In the genomic region with DNA sequence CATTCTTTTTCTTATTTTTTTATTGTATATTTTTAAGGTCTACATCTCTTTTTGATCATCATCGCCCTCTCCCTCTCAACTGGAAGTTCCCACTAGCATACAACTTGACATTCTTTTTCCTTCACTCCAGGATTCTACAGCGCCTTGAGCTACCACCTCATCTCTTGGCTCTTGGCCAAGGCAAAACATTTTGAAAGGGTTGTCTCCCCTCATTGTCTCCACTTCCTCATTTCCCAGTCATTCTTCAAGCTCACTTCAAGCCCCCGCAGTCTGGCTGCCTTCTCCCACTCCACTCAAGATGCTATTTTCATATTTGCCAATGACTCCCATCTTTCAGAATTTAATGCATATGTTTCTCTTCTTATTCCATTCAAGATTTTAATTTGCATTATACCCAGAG, we compare ENCODE assay signal across 17 cellular contexts.
DNase-seq lines count a peak whose midpoint lies in the region; ATAC-seq, FAIRE-seq and TF ChIP-seq lines count a peak whose summit lies in the region.
"Had no signal": no experiment of that assay in that cellular context is flagged by ENCODE, and none has a peak within 500 bp of the region (broad histone marks: within the 10 kb centered on the region; RNA-seq: fewer than 3 reads in every experiment).

No MANE protein-coding gene starts in this region.

- DNase-seq in NAMALWA (ENCODE audit: low spot score) (peak; percentile 17), OCI-M1 (lab: John Stamatoyannopoulos, UW) (peak; percentile 22), K562 (ENCODE audit: extremely low read depth in 1 of 4, low spot score in 3 of 4) (no peak), chondrocyte (ENCODE audit: low spot score) (no peak), transverse colon (no peak), activated gamma-delta T cell (lab: John Stamatoyannopoulos, UW) (no peak)
- no peak for DNase-seq in activated CD4-positive, alpha-beta memory T cell treated with anti-CD3 and anti-CD28 coated beads, Interleukin-2, amount 10 ng/mL, durations not matched to agents 7 days and 5 days
- DNase-seq: Caco-2; CD8-positive, alpha-beta memory T cell; DND-41; GF-D8; H7 had no signal

- no peaks in the 10 kb centered on the region for H3K4me1 Mint-ChIP-seq in chondrocyte (ENCODE audit: low read depth)
- no peaks in the 10 kb centered on the region for H3K4me1 Mint-ChIP-seq in activated CD4-positive, alpha-beta memory T cell treated with anti-CD3 and anti-CD28 coated beads, Interleukin-2, amount 10 ng/mL, durations not matched to agents 7 days and 5 days
- H3K4me1 Mint-ChIP-seq: CD14-positive monocyte; CD8-positive, alpha-beta memory T cell; GM23338 had no signal

- H3K9me3 ChIP-seq in K562 (replicated peaks; ENCODE audit: control insufficient read depth, insufficient read depth, low read depth, low read length) (no peaks in the 10 kb centered on the region), transverse colon (no peaks in the 10 kb centered on the region)
- H3K9me3 ChIP-seq: A549, Caco-2 had no signal

- H3K4me2 ChIP-seq in K562 (ENCODE audit: insufficient read depth, low read length) = no peak overlapping the region
- H3K4me2 ChIP-seq: A549, GM23338 had no signal

- TF ChIP-seq RAD21 in K562 (CRISPR knock-in tag; conservative IDR thresholded peaks at IDR 0.05 in 1 of 2, IDR thresholded peaks at IDR 0.05 in 1 of 2) = no peak

- no peak overlapping the region for H3K4me3 Mint-ChIP-seq in chondrocyte (ENCODE audit: unreplicated experiment)
- no peak overlapping the region for H3K4me3 Mint-ChIP-seq in activated CD4-positive, alpha-beta memory T cell treated with anti-CD3 and anti-CD28 coated beads, Interleukin-2, amount 10 ng/mL, durations not matched to agents 7 days and 5 days
- H3K4me3 Mint-ChIP-seq: CD14-positive monocyte; CD8-positive, alpha-beta memory T cell; GM23338 had no signal

- 0% methylated on average over 3 of the region's 3 CpGs for WGBS in K562 (ENCODE audit: insufficient coverage, low coverage, missing lambda C conversion rate)
- 77 to 79% methylated on average over 2 to 3 of the region's 3 CpGs for WGBS in transverse colon (ENCODE audit: low coverage in 1 of 2), 2 donors

- CTCF ChIA-PET in K562 (lab: Yijun Ruan, JAX; ENCODE audit: low intra/inter-chr PET ratio) = no interaction called here
- CTCF ChIA-PET in activated CD4-positive, alpha-beta memory T cell treated with anti-CD3 and anti-CD28 coated beads, Interleukin-2, amount 10 ng/mL, durations not matched to agents 7 days and 5 days (lab: Charles Lee) = no interaction called here

- POLR2A ChIA-PET in K562 (lab: Yijun Ruan, JAX) = no interaction called here
- POLR2A ChIA-PET in activated CD4-positive, alpha-beta memory T cell treated with anti-CD3 and anti-CD28 coated beads, Interleukin-2, amount 10 ng/mL, durations not matched to agents 7 days and 5 days (lab: Charles Lee) = no interaction called here

- TF ChIP-seq EP300 in K562 (IDR thresholded peaks at IDR 0.05; ENCODE audit: low read length) (no peak), transverse colon (IDR thresholded peaks at IDR 0.05; ENCODE audit: low read depth) (no peak)

- no peak overlapping the region for H3K27ac Mint-ChIP-seq in chondrocyte (ENCODE audit: unreplicated experiment)
- H3K27ac Mint-ChIP-seq in activated CD4-positive, alpha-beta memory T cell treated with anti-CD3 and anti-CD28 coated beads, Interleukin-2, amount 10 ng/mL, durations not matched to agents 7 days and 5 days = no peak overlapping the region
- H3K27ac Mint-ChIP-seq: CD14-positive monocyte; CD8-positive, alpha-beta memory T cell; GM23338 had no signal

- no peaks in the 10 kb centered on the region for H4K20me1 ChIP-seq in K562 (replicated peaks; ENCODE audit: control insufficient read depth, insufficient read depth, low read length)

- intact Hi-C loops in K562 (cut with micrococcal nuclease) (no loop called here), transverse colon (cut with DNase I; ENCODE audit: low total_unique reads) (no loop called here)

- no peak for TF ChIP-seq CTCF in K562 (IDR thresholded peaks at IDR 0.05 in 2 of 3, conservative IDR thresholded peaks at IDR 0.05 in 1 of 3; ENCODE audit: insufficient read depth in 2 of 3, low read depth in 1 of 3, low read length in 3 of 3)
- TF ChIP-seq CTCF in chondrocyte (IDR thresholded peaks at IDR 0.05) = no peak
- no peak for TF ChIP-seq CTCF in transverse colon (IDR thresholded peaks at IDR 0.05)

- H3K4me3 ChIP-seq in K562 (no peak overlapping the region), transverse colon (no peak overlapping the region)
- H3K4me3 ChIP-seq: A549, GM23338 had no signal

- no peaks in the 10 kb centered on the region for H3K36me3 Mint-ChIP-seq in chondrocyte (ENCODE audit: low read depth)
- no peaks in the 10 kb centered on the region for H3K36me3 Mint-ChIP-seq in activated CD4-positive, alpha-beta memory T cell treated with anti-CD3 and anti-CD28 coated beads, Interleukin-2, amount 10 ng/mL, durations not matched to agents 7 days and 5 days (ENCODE audit: low read depth)
- H3K36me3 Mint-ChIP-seq: CD14-positive monocyte; CD8-positive, alpha-beta memory T cell had no signal

- H3K9ac ChIP-seq in K562 (ENCODE audit: insufficient read depth in 1 of 2, low read depth in 2 of 2, low read length in 2 of 2) = no peak overlapping the region

- peak; percentile 48 for ATAC-seq in HG02885 (IDR thresholded peaks at IDR 0.05; ENCODE audit: poor library complexity, unreplicated experiment)
- ATAC-seq in K562 = no peak
- ATAC-seq: A549, GM23338 had no signal

- H3K9me3 Mint-ChIP-seq in chondrocyte (ENCODE audit: low read depth) = no peaks in the 10 kb centered on the region
- H3K9me3 Mint-ChIP-seq in activated CD4-positive, alpha-beta memory T cell treated with anti-CD3 and anti-CD28 coated beads, Interleukin-2, amount 10 ng/mL, durations not matched to agents 7 days and 5 days = no peaks in the 10 kb centered on the region
- H3K9me3 Mint-ChIP-seq: GM23338 had no signal

- H3K27me3 ChIP-seq in K562 (ENCODE audit: control insufficient read depth in 2 of 2, insufficient read depth in 2 of 2, low read length in 2 of 2) (no peaks in the 10 kb centered on the region), transverse colon (no peaks in the 10 kb centered on the region)

- H3K4me1 ChIP-seq in K562 (replicated peaks in 1 of 2; ENCODE audit: control insufficient read depth in 2 of 2, insufficient read depth in 2 of 2, low read length in 2 of 2) = no peaks in the 10 kb centered on the region
- H3K4me1 ChIP-seq in transverse colon = no peaks in the 10 kb centered on the region
- H3K4me1 ChIP-seq: A549, Caco-2 had no signal

- H3K79me2 ChIP-seq in K562 (ENCODE audit: control insufficient read depth, insufficient read depth, low read length) = no peaks in the 10 kb centered on the region

- FAIRE-seq in K562 (lab: Jason Lieb, UNC) = no peak
- FAIRE-seq: A549, GM18507 had no signal

- in situ Hi-C loops in K562 (cut with MboI) (no loop called here), transverse colon (cut with MboI; ENCODE audit: low pct_ligation_motif_present in 1 of 4, low pct_unique_long_range_greater_than_20kb in 1 of 4, low sequenced_read_pairs in 3 of 4) (no loop called here)

- no peak overlapping the region for H2AFZ ChIP-seq in K562 (ENCODE audit: low read depth, low read length)
- H2AFZ ChIP-seq: GM23338 had no signal

- TF ChIP-seq POLR2A in K562 (conservative IDR thresholded peaks at IDR 0.05) = no peak
- TF ChIP-seq POLR2A in transverse colon (IDR thresholded peaks at IDR 0.05) = no peak

- H3K27ac ChIP-seq in K562 (ENCODE audit: extremely low read depth, low read depth, low read length) (no peak overlapping the region), transverse colon (no peak overlapping the region)
- H3K27ac ChIP-seq: A549 had no signal

- BruUV-seq in K562 (replicated peaks; lab: Mats Ljungman, UMichigan) = no TSS peak

- peaks cover 13% of the 10 kb centered on the region for H3K27me3 Mint-ChIP-seq in chondrocyte (ENCODE audit: low read depth)
- no peaks in the 10 kb centered on the region for H3K27me3 Mint-ChIP-seq in activated CD4-positive, alpha-beta memory T cell treated with anti-CD3 and anti-CD28 coated beads, Interleukin-2, amount 10 ng/mL, durations not matched to agents 7 days and 5 days

- no peaks in the 10 kb centered on the region for H3K9me1 ChIP-seq in K562 (ENCODE audit: control insufficient read depth, insufficient read depth, low read length)

- H3K36me3 ChIP-seq in K562 (ENCODE audit: control insufficient read depth, insufficient read depth, low read length) (no peaks in the 10 kb centered on the region), transverse colon (no peaks in the 10 kb centered on the region)

TF ChIP-seq in K562, 482 proteins besides CTCF, POLR2A, EP300 and RAD21:
- TF ChIP-seq ATF7 (IDR thresholded peaks at IDR 0.05) (no peak), SPI1 (IDR thresholded peaks at IDR 0.05; ENCODE audit: borderline replicate concordance, low read depth, low read length) (peak; percentile 67; the same call in 1 of the 2 replicates), ZNF764 (CRISPR knock-in tag; IDR thresholded peaks at IDR 0.05; ENCODE audit: low read depth) (no peak), ZNF699 (CRISPR knock-in tag; IDR thresholded peaks at IDR 0.05; ENCODE audit: insufficient replicate concordance) (no peak), ZNF584 (CRISPR knock-in tag; IDR thresholded peaks at IDR 0.05; ENCODE audit: low read depth) (no peak), SRSF3 (IDR thresholded peaks at IDR 0.05; ENCODE audit: insufficient read depth, low read length) (no peak), FOS (IDR thresholded peaks at IDR 0.05; ENCODE audit: extremely low read depth, insufficient read length) (no peak), PHB (CRISPR knock-in tag; IDR thresholded peaks at IDR 0.05) (no peak), NFIC (IDR thresholded peaks at IDR 0.05) (peak; percentile 47; the same call in 1 of the 2 replicates), HMG20B (CRISPR knock-in tag; IDR thresholded peaks at IDR 0.05) (no peak), ETS2 (tag; IDR thresholded peaks at IDR 0.05; ENCODE audit: borderline replicate concordance, poor library complexity, severe bottlenecking) (no peak)

Comparison
In these comparisons a context has a peak if more than half of its experiments do, and no peak if none do; other contexts are left out.
1. DNase-seq: peak in NAMALWA (single experiment) and OCI-M1 (single experiment); none in K562 (0 of 4), chondrocyte (single experiment), activated CD4-positive, alpha-beta memory T cell treated with anti-CD3 and anti-CD28 coated beads, Interleukin-2, amount 10 ng/mL, durations not matched to agents 7 days and 5 days (single experiment), transverse colon (single experiment) and activated gamma-delta T cell (single experiment).